28 cellular contexts compared by ENCODE assay signal in the genomic region with DNA sequence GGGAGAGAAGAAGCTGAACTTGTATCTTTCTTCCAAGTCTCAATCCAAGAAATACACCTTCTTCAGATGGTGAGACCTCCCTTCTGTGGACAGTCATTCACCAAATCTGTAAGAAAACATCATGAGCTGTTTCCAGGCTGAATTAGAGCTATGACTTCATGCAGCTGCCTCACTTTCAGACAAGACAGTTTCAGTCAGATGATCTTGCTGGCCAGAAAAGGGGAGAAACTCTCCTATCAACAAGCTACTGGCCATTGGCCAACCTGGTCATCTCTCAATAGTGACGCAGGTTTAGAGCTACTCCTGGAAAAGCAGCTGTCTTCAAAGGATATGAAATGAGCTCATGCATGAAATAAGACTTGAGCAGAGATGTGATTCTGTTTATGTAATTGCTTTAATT.
DNase-seq lines count a peak whose midpoint lies in the region; ATAC-seq, FAIRE-seq and TF ChIP-seq lines count a peak whose summit lies in the region.
"Had no signal": no experiment of that assay in that cellular context is flagged by ENCODE, and none has a peak within 500 bp of the region (broad histone marks: within the 10 kb centered on the region; RNA-seq: fewer than 3 reads in every experiment).

No MANE protein-coding gene starts in this region.

- H3K9me3 ChIP-seq in adrenal gland (replicated peaks in 1 of 3) (no peaks in the 10 kb centered on the region), HepG2 (ENCODE audit: low read length) (no peaks in the 10 kb centered on the region)
- H3K9me3 ChIP-seq: colonic mucosa, HAP-1, neutrophil had no signal

- no peak for TF ChIP-seq CTCF in adrenal gland (IDR thresholded peaks at IDR 0.05)
- TF ChIP-seq CTCF in fibroblast of pulmonary artery (IDR thresholded peaks at IDR 0.05; ENCODE audit: low read length, missing control alignments) = no peak
- no peak for TF ChIP-seq CTCF in HepG2 (CRISPR knock-in tag; IDR thresholded peaks at IDR 0.05)

- in situ Hi-C loops in HepG2 (cut with HindIII; ENCODE audit: extremely low pct_ligation_motif_present, low pct_unique_long_range_greater_than_20kb) = loop anchor here (10.0 kb wide), 1 partner anchor 112 kb away; no protein-coding TSS in a partner anchor

- no peaks in the 10 kb centered on the region for H3K79me2 ChIP-seq in HepG2 (ENCODE audit: insufficient read depth, low read length)
- H3K79me2 ChIP-seq: hepatocyte had no signal

- no peak for TF ChIP-seq EP300 in HepG2 (IDR thresholded peaks at IDR 0.05; ENCODE audit: low read depth in 2 of 2, low read length in 2 of 2)
- TF ChIP-seq EP300 in HepG2 (CRISPR knock-in tag; IDR thresholded peaks at IDR 0.05; ENCODE audit: borderline replicate concordance) = no peak

- CTCF ChIA-PET in HepG2 (lab: Yijun Ruan, JAX; ENCODE audit: low intra/inter-chr PET ratio, low total read pairs) = no interaction called here

- H3K27ac ChIP-seq in adrenal gland (no peak overlapping the region), HepG2 (ENCODE audit: extremely low read length, insufficient read depth, low read length) (no peak overlapping the region)
- H3K27ac ChIP-seq: colonic mucosa, hepatocyte, neutrophil had no signal

- no peak overlapping the region for H3K4me2 ChIP-seq in HepG2 (ENCODE audit: low read depth, low read length)
- H3K4me2 ChIP-seq: hepatocyte had no signal

- no peaks in the 10 kb centered on the region for H4K20me1 ChIP-seq in HepG2 (ENCODE audit: insufficient read depth, low read length)

- WGBS in adrenal gland, 4 donors = 20 to 60% (median 43%) methylated on average over 1 of the region's 1 CpG
- WGBS in HepG2 (ENCODE audit: low lambda C conversion rate) = no CpG with 5 or more reads among the region's 1 CpG

- H3K4me1 ChIP-seq in adrenal gland (replicated peaks in 1 of 2) (no peaks in the 10 kb centered on the region), HepG2 (ENCODE audit: insufficient read depth, low read length) (no peaks in the 10 kb centered on the region)
- H3K4me1 ChIP-seq: colonic mucosa, HAP-1 had no signal

- FAIRE-seq in HepG2 (lab: Jason Lieb, UNC) = no peak

- ATAC-seq in GM21576 (IDR thresholded peaks at IDR 0.05; ENCODE audit: unreplicated experiment) = no peak
- no peak for ATAC-seq in HepG2
- ATAC-seq: activated naive CD8-positive, alpha-beta T cell treated with anti-CD3 and anti-CD28 coated beads, Interleukin-2, amount 50 U/mL, for 24 hours had no signal

- BruUV-seq in HepG2 (replicated peaks; lab: Mats Ljungman, UMichigan) = no TSS peak

- no peak for TF ChIP-seq RAD21 in HepG2 (CRISPR knock-in tag; IDR thresholded peaks at IDR 0.05)

- H3K27me3 ChIP-seq in adrenal gland (peaks cover 12% of the 10 kb centered on the region), HepG2 (ENCODE audit: control insufficient read depth in 1 of 2, insufficient read depth in 2 of 2, low read length in 2 of 2) (no peaks in the 10 kb centered on the region)
- H3K27me3 ChIP-seq: colonic mucosa, hepatocyte, neutrophil had no signal

- TF ChIP-seq POLR2A in adrenal gland (IDR thresholded peaks at IDR 0.05) (no peak), HepG2 (IDR thresholded peaks at IDR 0.05; ENCODE audit: insufficient read depth in 1 of 2, low read depth in 2 of 2, low read length in 2 of 2) (no peak)

- no peak overlapping the region for H2AFZ ChIP-seq in HepG2 (ENCODE audit: low read length)
- H2AFZ ChIP-seq: hepatocyte had no signal

- POLR2A ChIA-PET in HepG2 (lab: Yijun Ruan, JAX) = no interaction called here

- no peaks in the 10 kb centered on the region for H3K36me3 ChIP-seq in adrenal gland (replicated peaks in 1 of 2)
- no peaks in the 10 kb centered on the region for H3K36me3 ChIP-seq in HepG2 (replicated peaks in 1 of 2; ENCODE audit: control insufficient read depth in 1 of 2, insufficient read depth in 2 of 2, low read length in 2 of 2)
- H3K36me3 ChIP-seq: colonic mucosa, HAP-1, neutrophil had no signal

- intact Hi-C loops in adrenal gland (cut with DNase I) (no loop called here), HepG2 (cut with micrococcal nuclease; ENCODE audit: unreplicated experiment) (no loop called here)

- peak; percentile 22 for DNase-seq in NCI-H2196 (lab: John Stamatoyannopoulos, UW; ENCODE audit: unreplicated experiment)
- peak in 5 of 7 donors; percentile 11 to 57 (median 21) for DNase-seq in adrenal gland
- peak; percentile 42 for DNase-seq in fibroblast of pulmonary artery (ENCODE audit: low read depth)
- peak; percentile 82 for DNase-seq in renal cortical epithelial cell (ENCODE audit: low read depth)
- no peak for DNase-seq in NCI-H82 treated with DMSO at 0.1 percent for 48 hours (lab: John Stamatoyannopoulos, UW; ENCODE audit: unreplicated experiment)
- DNase-seq in NCI-H2029 (lab: John Stamatoyannopoulos, UW) = no peak
- no peak for DNase-seq in HepG2 (ENCODE audit: low spot score)
- DNase-seq: activated B cell treated with CpG ODN at 0.5 μM for 24 hours; activated CD4-positive, alpha-beta T cell treated with anti-CD3 and anti-CD28 coated beads, Interleukin-2, amount 50 U/mL, for 4 hours; activated CD8-positive, alpha-beta memory T cell treated with anti-CD3 and anti-CD28 coated beads, Interleukin-2, amount 50 U/mL, for 48 hours; activated effector memory CD4-positive, alpha-beta T cell treated with anti-CD3 and anti-CD28 coated beads, Interleukin-2, amount 50 U/mL, for 16 hours; activated naive CD8-positive, alpha-beta T cell treated with anti-CD3 and anti-CD28 coated beads, Interleukin-2, amount 50 U/mL, for 24 hours; CD4-positive, alpha-beta memory T cell; colonic mucosa; DMS153; foreskin melanocyte; GF-D8; KG1; NCI-H187; retina; stimulated activated CD4-positive, alpha-beta T cell treated with anti-CD3 and anti-CD28 coated beads, Interleukin-4, amount 100 ng/mL, for 24 hours; stimulated activated naive CD4-positive, alpha-beta T cell treated with Interleukin-2 at 50 U/mL for 16 hours; T1000 had no signal

- no peak overlapping the region for H3K9ac ChIP-seq in HepG2 (ENCODE audit: insufficient read depth, low read depth, low read length)

- H3K4me3 ChIP-seq in adrenal gland (no peak overlapping the region), fibroblast of pulmonary artery (replicated peaks; ENCODE audit: low read depth, low read length) (no peak overlapping the region), HepG2 (replicated peaks in 1 of 3; ENCODE audit: insufficient read depth in 1 of 3, low read depth in 2 of 3, low read length in 3 of 3) (no peak overlapping the region)
- H3K4me3 ChIP-seq: colonic mucosa, HAP-1, hepatocyte, lung had no signal

TF ChIP-seq in HepG2, 621 proteins besides CTCF, POLR2A, EP300 and RAD21 (continues in another document):
- TF ChIP-seq ZNF512B (CRISPR knock-in tag; IDR thresholded peaks at IDR 0.05; ENCODE audit: borderline replicate concordance) (no peak), ZNF101 (CRISPR knock-in tag; IDR thresholded peaks at IDR 0.05; ENCODE audit: borderline replicate concordance, low read depth) (no peak), IKZF1 (IDR thresholded peaks at IDR 0.05) (no peak), PITX1 (CRISPR knock-in tag; IDR thresholded peaks at IDR 0.05) (no peak), RAD51 (IDR thresholded peaks at IDR 0.05; ENCODE audit: borderline replicate concordance) (no peak), ZBTB38 (CRISPR knock-in tag; IDR thresholded peaks at IDR 0.05) (no peak), HES4 (CRISPR knock-in tag; IDR thresholded peaks at IDR 0.05; ENCODE audit: borderline replicate concordance) (no peak)
- TF ChIP-seq, protein P1, sequence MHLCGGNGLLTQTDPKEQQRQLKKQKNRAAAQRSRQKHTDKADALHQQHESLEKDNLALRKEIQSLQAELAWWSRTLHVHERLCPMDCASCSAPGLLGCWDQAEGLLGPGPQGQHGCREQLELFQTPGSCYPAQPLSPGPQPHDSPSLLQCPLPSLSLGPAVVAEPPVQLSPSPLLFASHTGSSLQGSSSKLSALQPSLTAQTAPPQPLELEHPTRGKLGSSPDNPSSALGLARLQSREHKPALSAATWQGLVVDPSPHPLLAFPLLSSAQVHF (CRISPR knock-in tag; IDR thresholded peaks at IDR 0.05) = no peak

Comparison
In these comparisons a context has a peak if more than half of its experiments do, and no peak if none do; other contexts are left out.
1. DNase-seq: peak in NCI-H2196 (single experiment), adrenal gland (5 of 7), fibroblast of pulmonary artery (single experiment) and renal cortical epithelial cell (single experiment); none in NCI-H82 treated with DMSO at 0.1 percent for 48 hours (single experiment), NCI-H2029 (single experiment) and HepG2 (single experiment).